ENCODE assay signal across 10 cellular contexts in the genomic region with DNA sequence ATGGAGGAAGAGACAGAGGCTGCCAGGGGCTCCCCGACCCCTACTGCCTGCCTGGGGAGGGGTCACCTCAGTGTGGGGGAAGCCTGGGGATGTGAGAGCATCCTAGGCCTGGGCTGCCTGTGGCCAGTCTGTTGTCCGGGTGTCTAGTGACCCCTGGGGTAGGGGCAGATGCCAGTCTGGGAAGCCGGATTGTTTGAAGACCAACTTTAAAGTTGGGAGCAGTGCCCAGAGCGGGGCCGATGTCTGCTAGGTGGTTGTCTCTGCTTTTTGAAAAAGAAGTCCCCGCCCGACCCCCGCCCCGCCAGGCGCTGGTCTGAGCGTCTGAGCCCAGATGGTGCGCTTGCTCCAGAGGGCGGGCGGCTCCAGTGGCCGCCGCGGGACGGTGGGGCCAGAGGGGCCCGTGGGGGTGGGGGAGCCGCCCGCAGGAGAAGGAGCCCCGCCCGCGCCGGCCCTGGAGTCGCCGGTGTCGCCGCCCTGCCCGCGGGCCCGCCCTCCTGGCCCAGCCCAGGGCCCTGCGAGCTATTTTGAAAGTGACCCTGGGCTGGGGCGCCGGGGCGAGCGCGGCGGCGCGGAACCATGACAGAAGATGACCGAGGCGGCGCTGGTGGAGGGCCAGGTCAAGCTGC. TPM values are rescaled to one million over a fixed set of nuclear protein-coding genes. Genes with fewer than 3 reads are reported as not detected.
DNase-seq lines count a peak whose midpoint lies in the region; ATAC-seq, FAIRE-seq and TF ChIP-seq lines count a peak whose summit lies in the region.
"Had no signal": no experiment of that assay in that cellular context is flagged by ENCODE, and none has a peak within 500 bp of the region (broad histone marks: within the 10 kb centered on the region; RNA-seq: fewer than 3 reads in every experiment).

A gene with protein sequence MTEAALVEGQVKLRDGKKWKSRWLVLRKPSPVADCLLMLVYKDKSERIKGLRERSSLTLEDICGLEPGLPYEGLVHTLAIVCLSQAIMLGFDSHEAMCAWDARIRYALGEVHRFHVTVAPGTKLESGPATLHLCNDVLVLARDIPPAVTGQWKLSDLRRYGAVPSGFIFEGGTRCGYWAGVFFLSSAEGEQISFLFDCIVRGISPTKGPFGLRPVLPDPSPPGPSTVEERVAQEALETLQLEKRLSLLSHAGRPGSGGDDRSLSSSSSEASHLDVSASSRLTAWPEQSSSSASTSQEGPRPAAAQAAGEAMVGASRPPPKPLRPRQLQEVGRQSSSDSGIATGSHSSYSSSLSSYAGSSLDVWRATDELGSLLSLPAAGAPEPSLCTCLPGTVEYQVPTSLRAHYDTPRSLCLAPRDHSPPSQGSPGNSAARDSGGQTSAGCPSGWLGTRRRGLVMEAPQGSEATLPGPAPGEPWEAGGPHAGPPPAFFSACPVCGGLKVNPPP (plus strand): TSS at position 517 of the 626 bp plus-strand sequence. CDS start 70 bp downstream, at position 587.

- no peak within 1 kb of the TSS for H3K27ac Mint-ChIP-seq in endodermal cell
- peak within 1 kb of the TSS in 1 of 10 donors; percentile 18 for H3K27ac Mint-ChIP-seq in naive thymus-derived CD8-positive, alpha-beta T cell

- H3K4me1 ChIP-seq in A549: no peaks in the 10 kb centered on the region
- no peaks in the 10 kb centered on the region for H3K4me1 ChIP-seq in endodermal cell (ENCODE audit: control insufficient read depth, insufficient read depth, low read length)

- POLR2A ChIA-PET in A549 (lab: Yijun Ruan, JAX): no interaction called here
- POLR2A ChIA-PET in naive thymus-derived CD8-positive, alpha-beta T cell (lab: Charles Lee): no interaction called here

- TF ChIP-seq RAD21 in A549 (conservative IDR thresholded peaks at IDR 0.05 in 1 of 2, IDR thresholded peaks at IDR 0.05 in 1 of 2) (no peak), Ishikawa (IDR thresholded peaks at IDR 0.05; ENCODE audit: low read depth) (no peak)

- H3K4me2 ChIP-seq in A549: peak within 1 kb of the TSS; percentile 77

- no peak for FAIRE-seq in A549 (lab: Jason Lieb, UNC)
- FAIRE-seq: small intestine had no signal

- H3K27ac ChIP-seq in A549: peak within 1 kb of the TSS; percentile 21 to 76; a peak in 3 of 6 replicates
- H3K27ac ChIP-seq in endodermal cell (ENCODE audit: low read depth, low read length): no peak within 1 kb of the TSS

- H3K4me3 Mint-ChIP-seq in endodermal cell: peak within 1 kb of the TSS; percentile 27
- H3K4me3 Mint-ChIP-seq in naive thymus-derived CD8-positive, alpha-beta T cell: peak within 1 kb of the TSS in 6 of 10 donors; percentile 45 to 72 (median 52)

- no peaks in the 10 kb centered on the region for H3K36me3 ChIP-seq in endodermal cell (ENCODE audit: control insufficient read depth, insufficient read depth, low read length)

- peaks cover 33% of the 10 kb centered on the region for H3K27me3 ChIP-seq in endodermal cell (ENCODE audit: control insufficient read depth, insufficient read depth, low read length, poor library complexity, severe bottlenecking)

- TF ChIP-seq CTCF in A549 (IDR thresholded peaks at IDR 0.05) (no peak), endodermal cell (conservative IDR thresholded peaks at IDR 0.05) (no peak)

- TF ChIP-seq EP300 in A549 (IDR thresholded peaks at IDR 0.05) (no peak), Ishikawa (IDR thresholded peaks at IDR 0.05; ENCODE audit: borderline replicate concordance) (peak; percentile 66; the same call in 1 of the 2 replicates)

- H3K4me3 ChIP-seq in A549: peak within 1 kb of the TSS; percentile 36
- H3K4me3 ChIP-seq in endodermal cell (ENCODE audit: low read length): no peak within 1 kb of the TSS

- DNase-seq in A549 (ENCODE audit: low read depth in 1 of 2, low spot score in 1 of 2): no peak
- peak; percentile 81 for DNase-seq in endodermal cell
- peak in 1 of 10 donors; percentile 4 for DNase-seq in naive thymus-derived CD8-positive, alpha-beta T cell
- no peak for DNase-seq in T-helper 9 cell
- DNase-seq in hippocampal formation (lab: John Stamatoyannopoulos, UW): no peak
- DNase-seq: DND-41, small intestine had no signal

- peaks cover 41% of the 10 kb centered on the region for H3K27me3 Mint-ChIP-seq in endodermal cell (ENCODE audit: insufficient read depth)
- H3K27me3 Mint-ChIP-seq in naive thymus-derived CD8-positive, alpha-beta T cell: peaks cover 2 to 39% (median 16%) of the 10 kb centered on the region in 5 donors

- H3K4me1 Mint-ChIP-seq in endodermal cell: no peaks in the 10 kb centered on the region
- H3K4me1 Mint-ChIP-seq in naive thymus-derived CD8-positive, alpha-beta T cell: peaks cover 0 to 7% (median under 1%) of the 10 kb centered on the region in 4 donors

- WGBS in A549 (ENCODE audit: missing lambda C conversion rate): 73% methylated on average over 2 of the region's 44 CpGs
- WGBS in endodermal cell (ENCODE audit: insufficient coverage in 1 of 2, insufficient read length in 1 of 2), 2 experiments: 17 to 37% methylated on average over 5 to 44 of the region's 44 CpGs

- ATAC-seq in A549: peak in 1 of 2 experiments; percentile 15; a peak in 1 of 6 replicates
- no peak for ATAC-seq in naive thymus-derived CD8-positive, alpha-beta T cell
- ATAC-seq in GM18870 (IDR thresholded peaks at IDR 0.05; ENCODE audit: unreplicated experiment): no peak
- no peak for ATAC-seq in GM19351 (IDR thresholded peaks at IDR 0.05; ENCODE audit: unreplicated experiment)

- H3K9me3 ChIP-seq in A549 (no peaks in the 10 kb centered on the region), endodermal cell (ENCODE audit: control insufficient read depth, low read length) (no peaks in the 10 kb centered on the region)

- no peak for TF ChIP-seq POLR2A in A549 (IDR thresholded peaks at IDR 0.05; ENCODE audit: low read length)

- H3K9ac ChIP-seq in endodermal cell (ENCODE audit: extremely low read depth, low read length, poor library complexity, severe bottlenecking): no peak within 1 kb of the TSS

- CTCF ChIA-PET in A549 (lab: Yijun Ruan, JAX): interaction anchor here (2.0 kb wide), 1 partner anchor 17 kb away, joined by 9 read pairs; no protein-coding TSS in a partner anchor

- no peaks in the 10 kb centered on the region for H3K36me3 Mint-ChIP-seq in endodermal cell (ENCODE audit: low read depth)
- peaks cover 0 to 4% (median 0%) of the 10 kb centered on the region in 3 donors for H3K36me3 Mint-ChIP-seq in naive thymus-derived CD8-positive, alpha-beta T cell

- H3K9me3 Mint-ChIP-seq in endodermal cell: peaks cover 3% of the 10 kb centered on the region
- peaks cover 0 to 6% (median 2%) of the 10 kb centered on the region in 9 donors for H3K9me3 Mint-ChIP-seq in naive thymus-derived CD8-positive, alpha-beta T cell

TF ChIP-seq in A549, 52 proteins besides CTCF, POLR2A, EP300 and RAD21 (continues in another document):
- TF ChIP-seq, protein P1, sequence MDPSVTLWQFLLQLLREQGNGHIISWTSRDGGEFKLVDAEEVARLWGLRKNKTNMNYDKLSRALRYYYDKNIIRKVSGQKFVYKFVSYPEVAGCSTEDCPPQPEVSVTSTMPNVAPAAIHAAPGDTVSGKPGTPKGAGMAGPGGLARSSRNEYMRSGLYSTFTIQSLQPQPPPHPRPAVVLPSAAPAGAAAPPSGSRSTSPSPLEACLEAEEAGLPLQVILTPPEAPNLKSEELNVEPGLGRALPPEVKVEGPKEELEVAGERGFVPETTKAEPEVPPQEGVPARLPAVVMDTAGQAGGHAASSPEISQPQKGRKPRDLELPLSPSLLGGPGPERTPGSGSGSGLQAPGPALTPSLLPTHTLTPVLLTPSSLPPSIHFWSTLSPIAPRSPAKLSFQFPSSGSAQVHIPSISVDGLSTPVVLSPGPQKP (IDR thresholded peaks at IDR 0.05; ENCODE audit: low read depth, low read length): no peak
- TF ChIP-seq TFCP2L1 (CRISPR knock-in tag; IDR thresholded peaks at IDR 0.05) (no peak), ESRRA (IDR thresholded peaks at IDR 0.05; ENCODE audit: borderline replicate concordance, low read length) (no peak), GATA3 (IDR thresholded peaks at IDR 0.05; ENCODE audit: borderline replicate concordance) (no peak), RCOR1 (IDR thresholded peaks at IDR 0.05; ENCODE audit: low read depth, low read length) (no peak), NR3C1 (IDR thresholded peaks at IDR 0.05) (no peak), BHLHE40 (IDR thresholded peaks at IDR 0.05; ENCODE audit: low read depth, low read length) (no peak), TP53 (CRISPR knock-in tag; IDR thresholded peaks at IDR 0.05) (no peak), HEYL (CRISPR knock-in tag; IDR thresholded peaks at IDR 0.05) (no peak), RFX5 (IDR thresholded peaks at IDR 0.05) (no peak)

TF ChIP-seq in Ishikawa, 13 proteins besides CTCF, POLR2A, EP300 and RAD21 (continues in another document):
- TF ChIP-seq TCF12 (IDR thresholded peaks at IDR 0.05; ENCODE audit: low read depth) (peak; percentile 71), TEAD4 (IDR thresholded peaks at IDR 0.05) (0 out of 2 replicates have a peak, but pooled peaks have one; percentile 4), CREB1 (IDR thresholded peaks at IDR 0.05; ENCODE audit: low read depth) (no peak), CEBPB (IDR thresholded peaks at IDR 0.05) (no peak), EGR1 (IDR thresholded peaks at IDR 0.05) (peak; percentile 31; the same call in 1 of the 2 replicates)
- TF ChIP-seq, protein P2, sequence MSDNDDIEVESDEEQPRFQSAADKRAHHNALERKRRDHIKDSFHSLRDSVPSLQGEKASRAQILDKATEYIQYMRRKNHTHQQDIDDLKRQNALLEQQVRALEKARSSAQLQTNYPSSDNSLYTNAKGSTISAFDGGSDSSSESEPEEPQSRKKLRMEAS (IDR thresholded peaks at IDR 0.05): no peak

RNA-seq across cellular contexts. Expression of the gene that starts here (rescaled TPM):
- polyA plus RNA-seq in A549 (2011; rRNA removed) (0.12 and 0.17 TPM in 2 replicates), A549 (2017; fragmentation: RNase III; extraction: RNeasy Plus Mini Kit Qiagen cat#74134 plus additional on column Dnase treatment) (0.15 to 0.21 TPM (median 0.21 TPM) in 3 replicates)
- 0.09 and 0.13 TPM in 2 replicates for polyA plus RNA-seq in A549 (2012; cell fraction: cytosol; rRNA removed)
- 0.29 and 0.36 TPM in 2 replicates for polyA plus RNA-seq in A549 (2012; cell fraction: nucleus; rRNA removed)
- 0.10 and 0.17 TPM in 2 replicates for polyA minus RNA-seq in A549 (2011; rRNA and poly(A)+ RNA removed)
- 1 to 10 TPM in 1 of 2 donors, under 1 TPM in 1; 0.38 to 1.3 TPM for total RNA-seq in endodermal cell
- 0.46 TPM for polyA plus RNA-seq in endodermal cell (2013, experiment 1 of 2)
- polyA plus RNA-seq in endodermal cell (2013, experiment 2 of 2): 1.0 TPM
- not detected for total RNA-seq in naive thymus-derived CD8-positive, alpha-beta T cell
- under 1 TPM in 1 of 3 donors, not detected in 2; 0.49 TPM for polyA plus RNA-seq in naive thymus-derived CD8-positive, alpha-beta T cell
